Comparison of ENCODE assay signal across 6 cellular contexts in genomic region chr14:98761993-98762392, GRCh38.
"Had no signal": no experiment of that assay in that cellular context is flagged by ENCODE, and none has a peak within 500 bp of the region (broad histone marks: within the 10 kb centered on the region; RNA-seq: fewer than 3 reads in every experiment).

No MANE protein-coding gene starts in this region.

- DNase-seq: GM23248, GOT3, H7 had no signal

- ATAC-seq: HCT116 had no signal

- H3K36me3 ChIP-seq: HAP-1 had no signal

- H3K9ac ChIP-seq: GM23248 had no signal

- FAIRE-seq: HTR-8/SVneo had no signal

- H2AFZ ChIP-seq: GM23248 had no signal

- H3K9me3 ChIP-seq: HAP-1 had no signal

- H3K27ac ChIP-seq: GM23248 had no signal

- H3K4me1 ChIP-seq: HAP-1 had no signal

- H3K4me3 ChIP-seq: GM23248, HAP-1 had no signal
